Comparison of ENCODE assay signal across 8 cellular contexts in genomic region chr19:1489463-1489971, GRCh38. TPM values are rescaled to one million over a fixed set of nuclear protein-coding genes. Genes with fewer than 3 reads are reported as not detected.
DNase-seq lines count a peak whose midpoint lies in the region; ATAC-seq and TF ChIP-seq lines count a peak whose summit lies in the region.

No MANE protein-coding gene starts in this region.

- peak overlapping the region; percentile 47 for H3K9ac ChIP-seq in iPS-15b (ENCODE audit: low read depth, low read length)
- H3K9ac ChIP-seq in smooth muscle cell (ENCODE audit: low read depth), result no peak overlapping the region

- no peaks in the 10 kb centered on the region; the same call in 1 of the 2 replicates for H3K4me1 Mint-ChIP-seq in HFFc6 (ENCODE audit: low read depth)
- H3K4me1 Mint-ChIP-seq in activated T-cell treated with anti-CD3 and anti-CD28 coated beads, Interleukin-2, amount 50 U/mL, for 72 hours (ENCODE audit: low read depth), result peaks cover 14% of the 10 kb centered on the region

- peaks cover 7% of the 10 kb centered on the region for H3K27me3 Mint-ChIP-seq in HFFc6 (ENCODE audit: insufficient read depth)
- peaks cover 12% of the 10 kb centered on the region for H3K27me3 Mint-ChIP-seq in activated T-cell treated with anti-CD3 and anti-CD28 coated beads, Interleukin-2, amount 50 U/mL, for 72 hours (ENCODE audit: low read depth)

- WGBS in smooth muscle cell (ENCODE audit: low lambda C conversion rate), result 65% methylated on average over 22 of the region's 22 CpGs

- H3K27ac ChIP-seq in smooth muscle cell (ENCODE audit: low read depth), result no peak overlapping the region

- H3K4me2 ChIP-seq in smooth muscle cell, result peak overlapping the region; percentile 94

- no peaks in the 10 kb centered on the region for H3K36me3 Mint-ChIP-seq in HFFc6 (ENCODE audit: low read depth)
- no peaks in the 10 kb centered on the region for H3K36me3 Mint-ChIP-seq in activated T-cell treated with anti-CD3 and anti-CD28 coated beads, Interleukin-2, amount 50 U/mL, for 72 hours (ENCODE audit: insufficient read depth in 2 of 2)

- no peaks in the 10 kb centered on the region for H3K9me3 Mint-ChIP-seq in HFFc6
- no peaks in the 10 kb centered on the region for H3K9me3 Mint-ChIP-seq in activated T-cell treated with anti-CD3 and anti-CD28 coated beads, Interleukin-2, amount 50 U/mL, for 72 hours

- H3F3A ChIP-seq in smooth muscle cell (ENCODE audit: low read depth), result no peaks in the 10 kb centered on the region

- H3K4me3 ChIP-seq in iPS-15b (ENCODE audit: low read depth, low read length) (peak overlapping the region; percentile 85), smooth muscle cell (peak overlapping the region; percentile 63)

- DNase-seq in HFFc6 (no peak), smooth muscle cell (lab: John Stamatoyannopoulos, UW; ENCODE audit: unreplicated experiment) (no peak), NCI-H1436 treated with DMSO at 0.1 percent for 48 hours (lab: John Stamatoyannopoulos, UW) (no peak), AML-193 (lab: John Stamatoyannopoulos, UW) (no peak)
- DNase-seq in activated T-cell treated with anti-CD3 and anti-CD28 coated beads, Interleukin-2, amount 50 U/mL, for 72 hours, result peak in 1 of 2 donors; percentile 33

- no peaks in the 10 kb centered on the region for H3K9me3 ChIP-seq in iPS-15b (ENCODE audit: control insufficient read depth, insufficient read depth, low read length)
- no peaks in the 10 kb centered on the region for H3K9me3 ChIP-seq in smooth muscle cell (replicated peaks; ENCODE audit: low read depth)

- H2AFZ ChIP-seq in smooth muscle cell (ENCODE audit: low read depth), result no peak overlapping the region

- H4K20me1 ChIP-seq in smooth muscle cell (ENCODE audit: low read depth), result no peaks in the 10 kb centered on the region

- H3K4me3 Mint-ChIP-seq in HFFc6, result peak overlapping the region; percentile 37
- peak overlapping the region; percentile 80 to 82 for H3K4me3 Mint-ChIP-seq in activated T-cell treated with anti-CD3 and anti-CD28 coated beads, Interleukin-2, amount 50 U/mL, for 72 hours

- no peaks in the 10 kb centered on the region for H3K79me2 ChIP-seq in smooth muscle cell (ENCODE audit: low read depth)

- no peak overlapping the region for H3K27ac Mint-ChIP-seq in HFFc6
- no peak overlapping the region for H3K27ac Mint-ChIP-seq in activated T-cell treated with anti-CD3 and anti-CD28 coated beads, Interleukin-2, amount 50 U/mL, for 72 hours

- ATAC-seq in activated T-cell treated with anti-CD3 and anti-CD28 coated beads, Interleukin-2, amount 50 U/mL, for 72 hours (replicated peaks in 1 of 2), result no peak
- ATAC-seq in HG02852 (IDR thresholded peaks at IDR 0.05; ENCODE audit: unreplicated experiment) (no peak), HG03175 (IDR thresholded peaks at IDR 0.05; ENCODE audit: unreplicated experiment) (no peak)

- H3K4me1 ChIP-seq in iPS-15b (ENCODE audit: control insufficient read depth, insufficient read depth, low read length) (no peaks in the 10 kb centered on the region), smooth muscle cell (ENCODE audit: low read depth) (peaks cover 12% of the 10 kb centered on the region)

- no peak for TF ChIP-seq CTCF in HFFc6 (IDR thresholded peaks at IDR 0.05)
- no peak for TF ChIP-seq CTCF in smooth muscle cell (IDR thresholded peaks at IDR 0.05; ENCODE audit: borderline replicate concordance, insufficient read depth, poor library complexity, severe bottlenecking)

- H3K27me3 ChIP-seq in iPS-15b (ENCODE audit: control insufficient read depth, insufficient read depth, low read length) (peaks cover 12% of the 10 kb centered on the region), smooth muscle cell (ENCODE audit: low read depth) (no peaks in the 10 kb centered on the region)

- H3K36me3 ChIP-seq in iPS-15b (ENCODE audit: control insufficient read depth, insufficient read depth, low read length) (no peaks in the 10 kb centered on the region), smooth muscle cell (ENCODE audit: low read depth) (no peaks in the 10 kb centered on the region)

RNA-seq across cellular contexts. Expression of gene PCSK4, which starts 0.6 kb away (rescaled TPM):
- 1 to 10 TPM in 3 of 6 experiments, under 1 TPM in 3; 0.34 to 1.2 (median 0.98) TPM for total RNA-seq in HFFc6 (2021; fragmentation: NEBNext Ultra II Directional; extraction: Animal tissue kit (Norgen Biotek cat#: 25700))
- 10 to 100 TPM; 13.3 to 16.6 TPM for total RNA-seq in activated T-cell treated with anti-CD3 and anti-CD28 coated beads, Interleukin-2, amount 50 U/mL, for 72 hours
- 1.4 and 1.7 TPM in 2 replicates for total RNA-seq in smooth muscle cell
- polyA plus RNA-seq in smooth muscle cell, result 8.7 and 14.4 TPM in 2 replicates

RNA-seq across cellular contexts. Expression of gene REEP6, which starts 1.5 kb away (rescaled TPM):
- total RNA-seq in HFFc6 (2021; fragmentation: NEBNext Ultra II Directional; extraction: Animal tissue kit (Norgen Biotek cat#: 25700)), result 1 to 10 TPM; 1.7 to 4.6 (median 2.1) TPM
- total RNA-seq in activated T-cell treated with anti-CD3 and anti-CD28 coated beads, Interleukin-2, amount 50 U/mL, for 72 hours, result 1 to 10 TPM; 1.7 to 3.8 TPM
- total RNA-seq in smooth muscle cell, result 5.2 and 7.0 TPM in 2 replicates
- polyA plus RNA-seq in smooth muscle cell, result 15.1 and 18.7 TPM in 2 replicates

RNA-seq across cellular contexts. Expression of gene C19orf25, which starts 10.5 kb away (rescaled TPM):
- 10 to 100 TPM; 26.7 to 34.8 (median 29.6) TPM for total RNA-seq in HFFc6 (2021; fragmentation: NEBNext Ultra II Directional; extraction: Animal tissue kit (Norgen Biotek cat#: 25700))
- 10 to 100 TPM; 28.1 to 31.7 TPM for total RNA-seq in activated T-cell treated with anti-CD3 and anti-CD28 coated beads, Interleukin-2, amount 50 U/mL, for 72 hours
- total RNA-seq in smooth muscle cell, result 10.0 and 15.2 TPM in 2 replicates
- 27.9 and 42.2 TPM in 2 replicates for polyA plus RNA-seq in smooth muscle cell

RNA-seq across cellular contexts. Expression of gene ADAMTSL5, which starts 23.3 kb away (rescaled TPM):
- total RNA-seq in HFFc6 (2021; fragmentation: NEBNext Ultra II Directional; extraction: Animal tissue kit (Norgen Biotek cat#: 25700)), result 10 to 100 TPM; 14.9 to 20.5 (median 16.2) TPM
- total RNA-seq in activated T-cell treated with anti-CD3 and anti-CD28 coated beads, Interleukin-2, amount 50 U/mL, for 72 hours, result 1 to 10 TPM; 4.3 to 5.5 TPM
- 11.1 and 16.4 TPM in 2 replicates for total RNA-seq in smooth muscle cell
- 24.3 and 37.6 TPM in 2 replicates for polyA plus RNA-seq in smooth muscle cell

RNA-seq across cellular contexts. Expression of gene PLK5, which starts 34.4 kb away (rescaled TPM):
- 1 to 10 TPM in 1 of 6 experiments, under 1 TPM in 5; 0.26 to 1.3 (median 0.70) TPM for total RNA-seq in HFFc6 (2021; fragmentation: NEBNext Ultra II Directional; extraction: Animal tissue kit (Norgen Biotek cat#: 25700))
- not detected for total RNA-seq in activated T-cell treated with anti-CD3 and anti-CD28 coated beads, Interleukin-2, amount 50 U/mL, for 72 hours
- total RNA-seq in smooth muscle cell, result not detected in 2 replicates
- polyA plus RNA-seq in smooth muscle cell, result 0.60 TPM in 1 of 2 replicates, not detected in the other
